ENCODE assay signal across 1 cellular context in the genomic region with DNA sequence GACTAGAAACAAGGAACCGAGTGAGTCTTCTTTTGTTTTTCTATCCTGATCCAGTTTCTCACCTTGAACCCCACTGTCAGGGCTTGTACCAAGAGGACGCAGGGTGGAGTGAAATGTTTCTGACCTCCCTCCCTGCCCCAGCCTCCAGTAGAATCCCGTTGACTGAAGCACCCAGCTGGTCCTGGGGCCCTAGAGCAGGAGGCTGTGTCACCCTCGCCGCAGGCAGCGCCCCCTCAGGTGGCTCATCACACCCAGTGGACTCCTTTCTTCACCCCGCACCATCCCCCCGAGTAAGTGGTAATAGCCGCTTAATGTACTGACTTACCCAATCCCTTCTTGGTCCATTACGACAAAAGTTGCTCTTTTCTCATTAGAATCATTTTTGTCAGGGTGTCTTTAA.
TF ChIP-seq lines count a peak whose summit lies in the region.

No MANE protein-coding gene starts in this region.

TF ChIP-seq in WTC11, 78 proteins besides CTCF, POLR2A, EP300 and RAD21:
- no peak for TF ChIP-seq MXD4 (CRISPR knock-in tag; IDR thresholded peaks at IDR 0.05; ENCODE audit: borderline replicate concordance)
- TF ChIP-seq NFE2L1 (CRISPR knock-in tag; IDR thresholded peaks at IDR 0.05): no peak
- TF ChIP-seq, protein P1, sequence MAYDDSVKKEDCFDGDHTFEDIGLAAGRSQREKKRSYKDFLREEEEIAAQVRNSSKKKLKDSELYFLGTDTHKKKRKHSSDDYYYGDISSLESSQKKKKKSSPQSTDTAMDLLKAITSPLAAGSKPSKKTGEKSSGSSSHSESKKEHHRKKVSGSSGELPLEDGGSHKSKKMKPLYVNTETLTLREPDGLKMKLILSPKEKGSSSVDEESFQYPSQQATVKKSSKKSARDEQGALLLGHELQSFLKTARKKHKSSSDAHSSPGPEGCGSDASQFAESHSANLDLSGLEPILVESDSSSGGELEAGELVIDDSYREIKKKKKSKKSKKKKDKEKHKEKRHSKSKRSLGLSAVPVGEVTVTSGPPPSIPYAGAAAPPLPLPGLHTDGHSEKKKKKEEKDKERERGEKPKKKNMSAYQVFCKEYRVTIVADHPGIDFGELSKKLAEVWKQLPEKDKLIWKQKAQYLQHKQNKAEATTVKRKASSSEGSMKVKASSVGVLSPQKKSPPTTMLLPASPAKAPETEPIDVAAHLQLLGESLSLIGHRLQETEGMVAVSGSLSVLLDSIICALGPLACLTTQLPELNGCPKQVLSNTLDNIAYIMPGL (CRISPR knock-in tag; IDR thresholded peaks at IDR 0.05): no peak
- TF ChIP-seq, protein P2, sequence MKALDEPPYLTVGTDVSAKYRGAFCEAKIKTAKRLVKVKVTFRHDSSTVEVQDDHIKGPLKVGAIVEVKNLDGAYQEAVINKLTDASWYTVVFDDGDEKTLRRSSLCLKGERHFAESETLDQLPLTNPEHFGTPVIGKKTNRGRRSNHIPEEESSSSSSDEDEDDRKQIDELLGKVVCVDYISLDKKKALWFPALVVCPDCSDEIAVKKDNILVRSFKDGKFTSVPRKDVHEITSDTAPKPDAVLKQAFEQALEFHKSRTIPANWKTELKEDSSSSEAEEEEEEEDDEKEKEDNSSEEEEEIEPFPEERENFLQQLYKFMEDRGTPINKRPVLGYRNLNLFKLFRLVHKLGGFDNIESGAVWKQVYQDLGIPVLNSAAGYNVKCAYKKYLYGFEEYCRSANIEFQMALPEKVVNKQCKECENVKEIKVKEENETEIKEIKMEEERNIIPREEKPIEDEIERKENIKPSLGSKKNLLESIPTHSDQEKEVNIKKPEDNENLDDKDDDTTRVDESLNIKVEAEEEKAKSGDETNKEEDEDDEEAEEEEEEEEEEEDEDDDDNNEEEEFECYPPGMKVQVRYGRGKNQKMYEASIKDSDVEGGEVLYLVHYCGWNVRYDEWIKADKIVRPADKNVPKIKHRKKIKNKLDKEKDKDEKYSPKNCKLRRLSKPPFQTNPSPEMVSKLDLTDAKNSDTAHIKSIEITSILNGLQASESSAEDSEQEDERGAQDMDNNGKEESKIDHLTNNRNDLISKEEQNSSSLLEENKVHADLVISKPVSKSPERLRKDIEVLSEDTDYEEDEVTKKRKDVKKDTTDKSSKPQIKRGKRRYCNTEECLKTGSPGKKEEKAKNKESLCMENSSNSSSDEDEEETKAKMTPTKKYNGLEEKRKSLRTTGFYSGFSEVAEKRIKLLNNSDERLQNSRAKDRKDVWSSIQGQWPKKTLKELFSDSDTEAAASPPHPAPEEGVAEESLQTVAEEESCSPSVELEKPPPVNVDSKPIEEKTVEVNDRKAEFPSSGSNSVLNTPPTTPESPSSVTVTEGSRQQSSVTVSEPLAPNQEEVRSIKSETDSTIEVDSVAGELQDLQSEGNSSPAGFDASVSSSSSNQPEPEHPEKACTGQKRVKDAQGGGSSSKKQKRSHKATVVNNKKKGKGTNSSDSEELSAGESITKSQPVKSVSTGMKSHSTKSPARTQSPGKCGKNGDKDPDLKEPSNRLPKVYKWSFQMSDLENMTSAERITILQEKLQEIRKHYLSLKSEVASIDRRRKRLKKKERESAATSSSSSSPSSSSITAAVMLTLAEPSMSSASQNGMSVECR (CRISPR knock-in tag; IDR thresholded peaks at IDR 0.05; ENCODE audit: borderline replicate concordance): no peak
- no peak for TF ChIP-seq MYBL2 (CRISPR knock-in tag; IDR thresholded peaks at IDR 0.05)
- TF ChIP-seq FOXP1 (CRISPR knock-in tag; IDR thresholded peaks at IDR 0.05; ENCODE audit: borderline replicate concordance): no peak
- TF ChIP-seq, protein P3, sequence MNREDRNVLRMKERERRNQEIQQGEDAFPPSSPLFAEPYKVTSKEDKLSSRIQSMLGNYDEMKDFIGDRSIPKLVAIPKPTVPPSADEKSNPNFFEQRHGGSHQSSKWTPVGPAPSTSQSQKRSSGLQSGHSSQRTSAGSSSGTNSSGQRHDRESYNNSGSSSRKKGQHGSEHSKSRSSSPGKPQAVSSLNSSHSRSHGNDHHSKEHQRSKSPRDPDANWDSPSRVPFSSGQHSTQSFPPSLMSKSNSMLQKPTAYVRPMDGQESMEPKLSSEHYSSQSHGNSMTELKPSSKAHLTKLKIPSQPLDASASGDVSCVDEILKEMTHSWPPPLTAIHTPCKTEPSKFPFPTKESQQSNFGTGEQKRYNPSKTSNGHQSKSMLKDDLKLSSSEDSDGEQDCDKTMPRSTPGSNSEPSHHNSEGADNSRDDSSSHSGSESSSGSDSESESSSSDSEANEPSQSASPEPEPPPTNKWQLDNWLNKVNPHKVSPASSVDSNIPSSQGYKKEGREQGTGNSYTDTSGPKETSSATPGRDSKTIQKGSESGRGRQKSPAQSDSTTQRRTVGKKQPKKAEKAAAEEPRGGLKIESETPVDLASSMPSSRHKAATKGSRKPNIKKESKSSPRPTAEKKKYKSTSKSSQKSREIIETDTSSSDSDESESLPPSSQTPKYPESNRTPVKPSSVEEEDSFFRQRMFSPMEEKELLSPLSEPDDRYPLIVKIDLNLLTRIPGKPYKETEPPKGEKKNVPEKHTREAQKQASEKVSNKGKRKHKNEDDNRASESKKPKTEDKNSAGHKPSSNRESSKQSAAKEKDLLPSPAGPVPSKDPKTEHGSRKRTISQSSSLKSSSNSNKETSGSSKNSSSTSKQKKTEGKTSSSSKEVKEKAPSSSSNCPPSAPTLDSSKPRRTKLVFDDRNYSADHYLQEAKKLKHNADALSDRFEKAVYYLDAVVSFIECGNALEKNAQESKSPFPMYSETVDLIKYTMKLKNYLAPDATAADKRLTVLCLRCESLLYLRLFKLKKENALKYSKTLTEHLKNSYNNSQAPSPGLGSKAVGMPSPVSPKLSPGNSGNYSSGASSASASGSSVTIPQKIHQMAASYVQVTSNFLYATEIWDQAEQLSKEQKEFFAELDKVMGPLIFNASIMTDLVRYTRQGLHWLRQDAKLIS (CRISPR knock-in tag; IDR thresholded peaks at IDR 0.05; ENCODE audit: borderline replicate concordance): no peak
- TF ChIP-seq NR1H2 (CRISPR knock-in tag; IDR thresholded peaks at IDR 0.05): no peak
- TF ChIP-seq ZNF423 (CRISPR knock-in tag; IDR thresholded peaks at IDR 0.05): no peak
- TF ChIP-seq ETV6 (CRISPR knock-in tag; IDR thresholded peaks at IDR 0.05): no peak
- TF ChIP-seq ZNF138 (CRISPR knock-in tag; conservative IDR thresholded peaks at IDR 0.05): no peak
- TF ChIP-seq TP53 (CRISPR knock-in tag; IDR thresholded peaks at IDR 0.05): no peak
- TF ChIP-seq, protein P4, sequence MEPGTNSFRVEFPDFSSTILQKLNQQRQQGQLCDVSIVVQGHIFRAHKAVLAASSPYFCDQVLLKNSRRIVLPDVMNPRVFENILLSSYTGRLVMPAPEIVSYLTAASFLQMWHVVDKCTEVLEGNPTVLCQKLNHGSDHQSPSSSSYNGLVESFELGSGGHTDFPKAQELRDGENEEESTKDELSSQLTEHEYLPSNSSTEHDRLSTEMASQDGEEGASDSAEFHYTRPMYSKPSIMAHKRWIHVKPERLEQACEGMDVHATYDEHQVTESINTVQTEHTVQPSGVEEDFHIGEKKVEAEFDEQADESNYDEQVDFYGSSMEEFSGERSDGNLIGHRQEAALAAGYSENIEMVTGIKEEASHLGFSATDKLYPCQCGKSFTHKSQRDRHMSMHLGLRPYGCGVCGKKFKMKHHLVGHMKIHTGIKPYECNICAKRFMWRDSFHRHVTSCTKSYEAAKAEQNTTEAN (CRISPR knock-in tag; IDR thresholded peaks at IDR 0.05): no peak
- no peak for TF ChIP-seq IRF2 (CRISPR knock-in tag; IDR thresholded peaks at IDR 0.05; ENCODE audit: borderline replicate concordance, low read depth)
- TF ChIP-seq FOXK1 (CRISPR knock-in tag; IDR thresholded peaks at IDR 0.05): no peak
- no peak for TF ChIP-seq GABPB1 (CRISPR knock-in tag; IDR thresholded peaks at IDR 0.05)
